Comparison of ENCODE assay signal across 11 cellular contexts in the genomic region with DNA sequence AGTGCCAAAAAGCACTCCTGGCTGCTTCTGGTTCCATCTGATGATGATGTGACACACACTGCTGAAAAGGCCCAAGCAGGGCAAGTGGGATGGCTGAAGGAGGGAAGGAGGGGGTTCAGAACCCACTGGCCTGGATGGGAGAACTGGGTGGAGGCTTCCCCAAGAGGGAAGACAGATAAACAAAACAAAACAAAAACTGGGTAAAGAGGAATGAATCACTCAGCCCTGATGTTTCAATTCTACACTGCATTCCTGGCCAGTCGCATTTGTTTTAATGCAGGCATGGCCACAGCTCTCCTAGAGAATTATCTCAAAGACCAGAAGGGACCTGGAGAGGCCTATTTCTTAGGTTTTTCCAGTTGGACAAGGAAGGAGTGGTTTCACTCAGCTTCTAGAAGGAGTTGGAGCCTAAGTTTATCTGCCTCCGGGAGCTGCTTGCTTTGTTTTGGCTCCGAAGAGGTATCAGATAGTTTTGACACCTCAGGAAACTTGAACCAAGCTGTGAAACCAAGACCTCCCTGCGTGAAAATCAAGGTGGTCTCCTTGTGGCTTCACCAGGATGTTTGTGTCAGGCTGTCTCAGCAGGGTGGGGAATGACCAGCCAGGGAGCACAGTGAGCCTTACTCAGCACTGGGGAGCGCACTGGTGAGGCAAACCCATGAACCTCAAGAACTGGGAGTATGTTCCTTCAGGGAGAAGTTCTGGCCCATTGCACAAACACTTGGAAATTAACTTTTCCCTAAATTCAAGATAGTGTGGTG. TPM values are rescaled to one million over a fixed set of nuclear protein-coding genes. Genes with fewer than 3 reads are reported as not detected.
DNase-seq lines count a peak whose midpoint lies in the region; ATAC-seq, FAIRE-seq and TF ChIP-seq lines count a peak whose summit lies in the region.
"Had no signal": no experiment of that assay in that cellular context is flagged by ENCODE, and none has a peak within 500 bp of the region (broad histone marks: within the 10 kb centered on the region; RNA-seq: fewer than 3 reads in every experiment).

No MANE protein-coding gene starts in this region.

- H3K9me3 ChIP-seq in aorta (ENCODE audit: control insufficient read depth, low read length), result no peaks in the 10 kb centered on the region

- no peaks in the 10 kb centered on the region for H3K27me3 Mint-ChIP-seq in stimulated activated naive CD8-positive, alpha-beta T cell treated with anti-CD3 and anti-CD28 coated beads, Interleukin-15, Interleukin-2, amounts not matched to agents 100 ng/mL and 50 ng/mL, for 24 hours
- H3K27me3 Mint-ChIP-seq in mesothelial cell of epicardium (ENCODE audit: low read depth), result no peaks in the 10 kb centered on the region
- H3K27me3 Mint-ChIP-seq: CD4-positive, CD25-positive, alpha-beta regulatory T cell had no signal

- H3K27ac Mint-ChIP-seq in stimulated activated naive CD8-positive, alpha-beta T cell treated with anti-CD3 and anti-CD28 coated beads, Interleukin-15, Interleukin-2, amounts not matched to agents 100 ng/mL and 50 ng/mL, for 24 hours, result peak overlapping the region; percentile 76
- peak overlapping the region; percentile 75 for H3K27ac Mint-ChIP-seq in mesothelial cell of epicardium

- no peak for DNase-seq in stimulated activated naive CD8-positive, alpha-beta T cell treated with anti-CD3 and anti-CD28 coated beads, Interleukin-15, Interleukin-2, amounts not matched to agents 100 U/mL and 50 U/mL, for 24 hours
- peak; percentile 14 for DNase-seq in bronchial epithelial cell (ENCODE audit: low read depth)
- no peak for DNase-seq in mesothelial cell of epicardium (ENCODE audit: low spot score in 2 of 2, unreplicated experiment in 2 of 2)
- no peak for DNase-seq in aorta
- no peak for DNase-seq in activated CD4-positive, alpha-beta T cell treated with anti-CD3 and anti-CD28 coated beads for 4 hours
- DNase-seq in NCI-H2029 treated with DMSO at 0.1 percent for 48 hours (lab: John Stamatoyannopoulos, UW), result no peak
- DNase-seq: CD4-positive, CD25-positive, alpha-beta regulatory T cell; KG1 had no signal

- H3K36me3 Mint-ChIP-seq in stimulated activated naive CD8-positive, alpha-beta T cell treated with anti-CD3 and anti-CD28 coated beads, Interleukin-15, Interleukin-2, amounts not matched to agents 100 ng/mL and 50 ng/mL, for 24 hours (ENCODE audit: low read depth), result peaks cover 61% of the 10 kb centered on the region
- peaks cover 23% of the 10 kb centered on the region for H3K36me3 Mint-ChIP-seq in mesothelial cell of epicardium

- H3K27me3 ChIP-seq in bronchial epithelial cell (ENCODE audit: control insufficient read depth, insufficient read depth, low read length), result no peaks in the 10 kb centered on the region
- no peaks in the 10 kb centered on the region for H3K27me3 ChIP-seq in aorta (ENCODE audit: control insufficient read depth in 1 of 2, insufficient read depth in 2 of 2, low read length in 1 of 2)

- TF ChIP-seq CTCF in bronchial epithelial cell (IDR thresholded peaks at IDR 0.05; ENCODE audit: insufficient read depth, low read length, severe bottlenecking), result no peak
- no peak for TF ChIP-seq CTCF in mesothelial cell of epicardium (IDR thresholded peaks at IDR 0.05; ENCODE audit: unreplicated experiment)

- peaks cover 14% of the 10 kb centered on the region for H3K36me3 ChIP-seq in bronchial epithelial cell (ENCODE audit: control insufficient read depth, insufficient read depth, low read length)
- H3K36me3 ChIP-seq in aorta (ENCODE audit: control insufficient read depth in 1 of 2, insufficient read depth in 2 of 2, low read length in 1 of 2), result peaks cover 4 to 5% of the 10 kb centered on the region in 2 donors

- WGBS in aorta, 2 donors, result 50 to 61% methylated on average over 5 of the region's 5 CpGs

- ATAC-seq in stimulated activated naive CD8-positive, alpha-beta T cell treated with anti-CD3 and anti-CD28 coated beads, Interleukin-15, Interleukin-2, amounts not matched to agents 100 U/mL and 50 U/mL, for 24 hours, result no peak
- ATAC-seq in aorta (ENCODE audit: low FRiP score) (peak; percentile 55), HG03175 (IDR thresholded peaks at IDR 0.05; ENCODE audit: unreplicated experiment) (no peak)
- ATAC-seq: esophagus mucosa had no signal

- H3K4me3 ChIP-seq in bronchial epithelial cell (ENCODE audit: low read depth, low read length) (no peak overlapping the region), aorta (ENCODE audit: low read length in 2 of 2) (no peak overlapping the region)

- peak overlapping the region in 1 of 2 donors; percentile 1 for H3K27ac ChIP-seq in aorta (ENCODE audit: low read depth in 1 of 2, low read length in 2 of 2)

- peaks cover 51% of the 10 kb centered on the region for H3K4me1 Mint-ChIP-seq in stimulated activated naive CD8-positive, alpha-beta T cell treated with anti-CD3 and anti-CD28 coated beads, Interleukin-15, Interleukin-2, amounts not matched to agents 100 ng/mL and 50 ng/mL, for 24 hours (ENCODE audit: low read depth)
- no peaks in the 10 kb centered on the region for H3K4me1 Mint-ChIP-seq in mesothelial cell of epicardium

- intact Hi-C loops in aorta (cut with DNase I), result no loop called here

- no peak for FAIRE-seq in bronchial epithelial cell (lab: Jason Lieb, UNC)

- no peaks in the 10 kb centered on the region for H3K9me3 Mint-ChIP-seq in stimulated activated naive CD8-positive, alpha-beta T cell treated with anti-CD3 and anti-CD28 coated beads, Interleukin-15, Interleukin-2, amounts not matched to agents 100 ng/mL and 50 ng/mL, for 24 hours
- no peaks in the 10 kb centered on the region for H3K9me3 Mint-ChIP-seq in mesothelial cell of epicardium
- H3K9me3 Mint-ChIP-seq: CD4-positive, CD25-positive, alpha-beta regulatory T cell had no signal

- peaks cover 2 to 3% of the 10 kb centered on the region in 2 donors for H3K4me1 ChIP-seq in aorta (ENCODE audit: control insufficient read depth in 1 of 2, insufficient read depth in 2 of 2, low read length in 2 of 2)

- no peak overlapping the region for H3K4me3 Mint-ChIP-seq in stimulated activated naive CD8-positive, alpha-beta T cell treated with anti-CD3 and anti-CD28 coated beads, Interleukin-15, Interleukin-2, amounts not matched to agents 100 ng/mL and 50 ng/mL, for 24 hours
- H3K4me3 Mint-ChIP-seq in mesothelial cell of epicardium, result no peak overlapping the region
- H3K4me3 Mint-ChIP-seq: CD4-positive, CD25-positive, alpha-beta regulatory T cell had no signal

RNA-seq across cellular contexts. Expression of a gene that starts 16.1 kb away (rescaled TPM):
- total RNA-seq in bronchial epithelial cell, result 9.0 and 12.5 TPM in 2 replicates
- total RNA-seq in mesothelial cell of epicardium, result 20.5 to 22.5 TPM (median 22.4 TPM) in 3 replicates
- total RNA-seq in aorta, result 10 to 100 TPM in 1 of 2 donors, 1 to 10 TPM in 1; 7.6 to 11.8 TPM
- polyA plus RNA-seq in aorta, result 1 to 10 TPM; 1.8 to 4.2 TPM

RNA-seq across cellular contexts. Expression of a gene that starts 30.1 kb away (rescaled TPM):
- 82.4 and 107 TPM in 2 replicates for total RNA-seq in bronchial epithelial cell
- total RNA-seq in mesothelial cell of epicardium, result 42.0 to 45.0 TPM (median 42.9 TPM) in 3 replicates
- total RNA-seq in aorta, result 100 to 1,000 TPM; 131 to 134 TPM
- 10 to 100 TPM; 47.1 to 77.7 TPM for polyA plus RNA-seq in aorta
